In the genomic region with DNA sequence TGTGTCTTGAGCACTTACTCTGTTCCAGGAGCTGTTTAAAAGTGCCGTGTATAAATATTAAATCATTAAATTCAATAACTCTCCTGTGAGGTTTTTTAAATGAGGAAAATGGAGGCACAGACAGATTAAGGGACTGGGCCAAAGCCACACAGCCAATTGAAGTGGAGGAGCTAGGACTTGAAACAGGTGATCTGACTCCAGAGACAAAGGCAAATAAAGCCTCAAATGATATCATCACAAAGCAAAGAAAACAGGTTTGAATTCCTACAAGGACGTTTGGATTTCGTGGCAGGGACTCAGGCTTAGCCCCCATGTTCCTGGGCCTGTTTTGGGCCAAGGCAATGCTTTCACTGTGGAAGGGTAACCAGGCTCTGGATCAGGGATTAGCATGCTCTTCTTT, we compare ENCODE assay signal across 35 cellular contexts. TPM values are rescaled to one million over a fixed set of nuclear protein-coding genes. Genes with fewer than 3 reads are reported as not detected.
"Had no signal": no experiment of that assay in that cellular context is flagged by ENCODE, and none has a peak within 500 bp of the region (broad histone marks: within the 10 kb centered on the region; RNA-seq: fewer than 3 reads in every experiment).

No MANE protein-coding gene starts in this region.

- H3K9me3 ChIP-seq: colonic mucosa had no signal

- ATAC-seq: activated CD4-positive, alpha-beta T cell treated with anti-CD3 and anti-CD28 coated beads for 36 hours; activated CD4-positive, CD25-positive, alpha-beta regulatory T cell treated with anti-CD3 and anti-CD28 coated beads, Interleukin-2, amount 50 U/mL, for 24 hours; activated CD8-positive, alpha-beta T cell treated with anti-CD3 and anti-CD28 coated beads, Interleukin-2, amount 10 ng/mL, durations not matched to agents 7 days and 5 days; activated T-cell treated with anti-CD3 and anti-CD28 coated beads, Interleukin-2, amount 50 U/mL, for 4 hours had no signal

- H3K9me3 Mint-ChIP-seq: activated CD4-positive, alpha-beta T cell treated with anti-CD3 and anti-CD28 coated beads, Interleukin-2, amount 10 ng/mL, durations not matched to agents 7 days and 5 days; activated naive CD4-positive, alpha-beta T cell treated with anti-CD3 and anti-CD28 coated beads, Interleukin-2, amount 10 ng/mL, durations not matched to agents 7 days and 5 days; activated naive CD8-positive, alpha-beta T cell treated with anti-CD3 and anti-CD28 coated beads for 36 hours; activated T-cell treated with anti-CD3 and anti-CD28 coated beads, Interleukin-2, amount 50 U/mL, for 4 hours; activated T-helper 1 cell treated with anti-CD3 and anti-CD28 coated beads, Interleukin-12 subunit alpha, Interleukin-12 subunit beta, Interleukin-2, Interleukin-4 antibody, amounts not matched to agents 30 ng/mL and 10 ng/mL and 1 ng/mL, durations not matched to agents 14 hours and 24 hours and 36 hours; central memory CD8-positive, alpha-beta T cell had no signal

- H3K36me3 Mint-ChIP-seq: activated naive CD4-positive, alpha-beta T cell treated with anti-CD3 and anti-CD28 coated beads, Interleukin-2, amount 10 ng/mL, durations not matched to agents 7 days and 5 days; activated naive CD8-positive, alpha-beta T cell treated with anti-CD3 and anti-CD28 coated beads for 36 hours had no signal

- H3K4me3 Mint-ChIP-seq: activated CD4-positive, alpha-beta T cell treated with anti-CD3 and anti-CD28 coated beads for 36 hours; activated CD4-positive, alpha-beta T cell treated with anti-CD3 and anti-CD28 coated beads, Interleukin-2, amount 10 ng/mL, durations not matched to agents 7 days and 5 days; activated CD8-positive, alpha-beta T cell treated with anti-CD3 and anti-CD28 coated beads, Interleukin-2, amount 10 ng/mL, durations not matched to agents 7 days and 5 days; activated naive CD4-positive, alpha-beta T cell treated with anti-CD3 and anti-CD28 coated beads, Interleukin-2, amount 10 ng/mL, durations not matched to agents 7 days and 5 days; activated naive CD8-positive, alpha-beta T cell treated with anti-CD3 and anti-CD28 coated beads for 36 hours had no signal

- H3K4me2 ChIP-seq: KMS-11 had no signal

- H3K27ac Mint-ChIP-seq: activated CD4-positive, alpha-beta T cell treated with anti-CD3 and anti-CD28 coated beads for 36 hours; activated CD4-positive, alpha-beta T cell treated with anti-CD3 and anti-CD28 coated beads, Interleukin-2, amount 10 ng/mL, durations not matched to agents 7 days and 5 days; activated CD8-positive, alpha-beta T cell treated with anti-CD3 and anti-CD28 coated beads, Interleukin-2, amount 10 ng/mL, durations not matched to agents 7 days and 5 days; activated naive CD4-positive, alpha-beta T cell treated with anti-CD3 and anti-CD28 coated beads, Interleukin-2, amount 10 ng/mL, durations not matched to agents 7 days and 5 days; activated naive CD8-positive, alpha-beta T cell treated with anti-CD3 and anti-CD28 coated beads for 36 hours; activated T-helper 1 cell treated with anti-CD3 and anti-CD28 coated beads, Interleukin-12 subunit alpha, Interleukin-12 subunit beta, Interleukin-2, Interleukin-4 antibody, amounts not matched to agents 30 ng/mL and 10 ng/mL and 1 ng/mL, durations not matched to agents 14 hours and 24 hours and 36 hours had no signal

- H3K36me3 ChIP-seq: brain microvascular endothelial cell, cardiac muscle cell, colonic mucosa had no signal

- DNase-seq: activated CD4-positive, alpha-beta T cell treated with anti-CD3 and anti-CD28 coated beads for 36 hours; activated CD4-positive, alpha-beta T cell treated with anti-CD3 and anti-CD28 coated beads, Interleukin-2, amount 10 ng/mL, durations not matched to agents 7 days and 5 days; activated CD4-positive, alpha-beta T cell treated with anti-CD3 and anti-CD28 coated beads, Interleukin-2, amount 50 U/mL, for 48 hours; activated CD8-positive, alpha-beta T cell treated with anti-CD3 and anti-CD28 coated beads, Interleukin-2, amount 10 ng/mL, durations not matched to agents 7 days and 5 days; activated effector memory CD4-positive, alpha-beta T cell treated with Interleukin-2 at 50 U/mL for 16 hours; activated naive CD4-positive, alpha-beta T cell treated with anti-CD3 and anti-CD28 coated beads, Interleukin-2, amount 10 ng/mL, durations not matched to agents 7 days and 5 days; activated naive CD8-positive, alpha-beta T cell treated with anti-CD3 and anti-CD28 coated beads for 36 hours; activated T-cell treated with anti-CD3 and anti-CD28 coated beads, Interleukin-2, amount 50 U/mL, for 4 hours; amniotic stem cell; aorta; brain microvascular endothelial cell; colonic mucosa; NCI-H1092 treated with DMSO at 0.1 percent for 48 hours; NCI-H1417; NCI-H187 treated with DMSO at 0.1 percent for 48 hours; NCI-H2107; NCI-H2171; NCI-H510A; NCI-H526; NCI-H748 treated with DMSO at 0.1 percent for 48 hours; NK-92 treated with Interleukin-12 subunit alpha and Interleukin-12 subunit beta, amount 100 ng/mL, for 24 hours; OCI-M1; SW 1271; T-helper 1 cell; T-helper 2 cell; T-helper 9 cell had no signal

- H3K4me3 ChIP-seq: cardiac muscle cell, colonic mucosa had no signal

- H3K27ac ChIP-seq: brain microvascular endothelial cell, cardiac muscle cell, colonic mucosa, KMS-11 had no signal

- H3K4me1 ChIP-seq: colonic mucosa had no signal

RNA-seq across cellular contexts. Expression of gene DMBX1, which starts 45.2 kb away (rescaled TPM):
- total RNA-seq: activated naive CD8-positive, alpha-beta T cell treated with anti-CD3 and anti-CD28 coated beads for 36 hours; activated T-cell treated with anti-CD3 and anti-CD28 coated beads, Interleukin-2, amount 50 U/mL, for 4 hours; activated T-helper 1 cell treated with anti-CD3 and anti-CD28 coated beads, Interleukin-12 subunit alpha, Interleukin-12 subunit beta, Interleukin-2, Interleukin-4 antibody, amounts not matched to agents 30 ng/mL and 10 ng/mL and 1 ng/mL, durations not matched to agents 14 hours and 24 hours and 36 hours; aorta; cardiac muscle cell; chondrocyte; colonic mucosa; LHCN-M2; M059J; Right ventricle myocardium superior had no signal
- polyA plus RNA-seq: cardiac muscle cell had no signal

RNA-seq across cellular contexts. Expression of gene FAAH, which starts 50.3 kb away (rescaled TPM):
- total RNA-seq: LHCN-M2 had no signal
